Comparison of ENCODE assay signal across 14 cellular contexts in genomic region chr19:38037151-38037611, GRCh38.
DNase-seq lines count a peak whose midpoint lies in the region; ATAC-seq, FAIRE-seq and TF ChIP-seq lines count a peak whose summit lies in the region.
"Had no signal": no experiment of that assay in that cellular context is flagged by ENCODE, and none has a peak within 500 bp of the region (broad histone marks: within the 10 kb centered on the region; RNA-seq: fewer than 3 reads in every experiment).

No MANE protein-coding gene starts in this region.

- no peaks in the 10 kb centered on the region for H3K9me3 ChIP-seq in astrocyte (ENCODE audit: insufficient read depth, low read depth, low read length)
- H3K9me3 ChIP-seq in neuronal stem cell (replicated peaks in 1 of 2; ENCODE audit: control insufficient read depth in 2 of 2, insufficient read depth in 1 of 2, low read depth in 1 of 2, low read length in 2 of 2) = no peaks in the 10 kb centered on the region

- H4K91ac ChIP-seq in neuronal stem cell (ENCODE audit: low read depth, low read length, poor library complexity) = no peak overlapping the region

- peaks cover 7% of the 10 kb centered on the region for H3K36me3 Mint-ChIP-seq in astrocyte (ENCODE audit: low read depth, unreplicated experiment)
- peaks cover 3% of the 10 kb centered on the region for H3K36me3 Mint-ChIP-seq in activated CD4-positive, alpha-beta T cell treated with anti-CD3 and anti-CD28 coated beads for 36 hours (ENCODE audit: low read depth)

- TF ChIP-seq CTCF in astrocyte (IDR thresholded peaks at IDR 0.05; ENCODE audit: insufficient read depth, low read depth, low read length) (no peak), GM20000 (IDR thresholded peaks at IDR 0.05; ENCODE audit: extremely low read depth, missing control alignments) (no peak)

- DNase-seq in NCI-H1092 treated with DMSO at 0.1 percent for 48 hours (lab: John Stamatoyannopoulos, UW) (peak; percentile 14), NCI-H1092 (lab: John Stamatoyannopoulos, UW) (no peak), NCI-H1105 treated with DMSO at 0.1 percent for 48 hours (lab: John Stamatoyannopoulos, UW) (peak; percentile 80), astrocyte (ENCODE audit: low read depth) (no peak), neuronal stem cell (ENCODE audit: low spot score) (no peak), GM20000 (ENCODE audit: low spot score) (no peak)
- DNase-seq in activated CD4-positive, alpha-beta T cell treated with anti-CD3 and anti-CD28 coated beads for 36 hours = no peak
- DNase-seq: activated T-cell treated with anti-CD3 and anti-CD28 coated beads, Interleukin-2, amount 50 U/mL, for 4 hours; DND-41; NCI-H1436 treated with DMSO at 0.1 percent for 48 hours; RPMI8226; stimulated activated naive CD4-positive, alpha-beta T cell treated with Interleukin-2 at 50 U/mL for 16 hours had no signal

- intact Hi-C loops in activated CD4-positive, alpha-beta T cell treated with anti-CD3 and anti-CD28 coated beads for 36 hours (cut with DNase I, micrococcal nuclease) = no loop called here

- H3K9ac ChIP-seq in astrocyte (ENCODE audit: low read length) (peak overlapping the region; percentile 79), neuronal stem cell (ENCODE audit: low read depth, low read length, poor library complexity) (no peak overlapping the region)

- H3K36me3 ChIP-seq in astrocyte (ENCODE audit: insufficient read depth, low read length) (no peaks in the 10 kb centered on the region), neuronal stem cell (replicated peaks in 1 of 2; ENCODE audit: control insufficient read depth in 2 of 2, insufficient read depth in 2 of 2, low read length in 2 of 2) (no peaks in the 10 kb centered on the region)

- WGBS in neuronal stem cell (ENCODE audit: extremely low coverage in 2 of 2, insufficient read length in 2 of 2, insufficient replicate concordance in 1 of 2), 2 donors = no CpG with 5 or more reads among the region's 11 CpGs

- no peak for FAIRE-seq in astrocyte (lab: Jason Lieb, UNC)

- no peaks in the 10 kb centered on the region for H3K27me3 Mint-ChIP-seq in astrocyte (ENCODE audit: low read depth, unreplicated experiment)
- no peaks in the 10 kb centered on the region for H3K27me3 Mint-ChIP-seq in activated CD4-positive, alpha-beta T cell treated with anti-CD3 and anti-CD28 coated beads for 36 hours

- H3K4me3 Mint-ChIP-seq in astrocyte (ENCODE audit: unreplicated experiment) = no peak overlapping the region
- H3K4me3 Mint-ChIP-seq in activated CD4-positive, alpha-beta T cell treated with anti-CD3 and anti-CD28 coated beads for 36 hours = no peak overlapping the region
- H3K4me3 Mint-ChIP-seq: activated T-cell treated with anti-CD3 and anti-CD28 coated beads, Interleukin-2, amount 50 U/mL, for 4 hours had no signal

- peaks cover 34% of the 10 kb centered on the region for H3K79me2 ChIP-seq in astrocyte (ENCODE audit: insufficient read depth, low read length)

- H3K14ac ChIP-seq in neuronal stem cell (ENCODE audit: low read length) = no peak overlapping the region

- no peak overlapping the region for H2AFZ ChIP-seq in astrocyte (ENCODE audit: low read depth, low read length)
- H2AFZ ChIP-seq in neuronal stem cell (ENCODE audit: low read length) = no peak overlapping the region

- H2BK12ac ChIP-seq in neuronal stem cell (ENCODE audit: low read length) = no peak overlapping the region

- H3K4me3 ChIP-seq in astrocyte (ENCODE audit: insufficient read depth, low read depth, low read length) (no peak overlapping the region), neuronal stem cell (ENCODE audit: low read length in 2 of 2) (no peak overlapping the region)

- H3K4me2 ChIP-seq in astrocyte (ENCODE audit: low read length) (no peak overlapping the region), neuronal stem cell (ENCODE audit: insufficient read depth, low read length, poor library complexity, severe bottlenecking) (no peak overlapping the region)

- no peaks in the 10 kb centered on the region for H4K20me1 ChIP-seq in astrocyte (ENCODE audit: insufficient read depth, low read length)

- no peak overlapping the region for H2BK15ac ChIP-seq in neuronal stem cell (ENCODE audit: low read length)

- no peak overlapping the region for H3K4ac ChIP-seq in neuronal stem cell (ENCODE audit: low read length)

- no peak overlapping the region for H2AK5ac ChIP-seq in neuronal stem cell (ENCODE audit: low read depth, low read length)

- H4K8ac ChIP-seq in neuronal stem cell (ENCODE audit: low read depth, low read length) = no peak overlapping the region

- peak overlapping the region; percentile 35 for H3K18ac ChIP-seq in neuronal stem cell (ENCODE audit: low read length)

- H3K4me1 ChIP-seq in astrocyte (ENCODE audit: insufficient read depth, low read length) (peaks cover 46% of the 10 kb centered on the region), neuronal stem cell (ENCODE audit: control insufficient read depth in 2 of 2, insufficient read depth in 1 of 2, low read depth in 1 of 2, low read length in 2 of 2) (peaks cover 5 to 22% of the 10 kb centered on the region in 2 donors)

- H3K4me1 Mint-ChIP-seq in astrocyte (ENCODE audit: low read depth, unreplicated experiment) = peaks cover 20% of the 10 kb centered on the region
- peaks cover 3% of the 10 kb centered on the region for H3K4me1 Mint-ChIP-seq in activated CD4-positive, alpha-beta T cell treated with anti-CD3 and anti-CD28 coated beads for 36 hours

- H2BK5ac ChIP-seq in neuronal stem cell (ENCODE audit: low read length) = no peak overlapping the region

- POLR2A ChIA-PET in activated CD4-positive, alpha-beta T cell treated with anti-CD3 and anti-CD28 coated beads for 36 hours (lab: Charles Lee) = no interaction called here

- H3K9me3 Mint-ChIP-seq in astrocyte (ENCODE audit: unreplicated experiment) = peaks cover 8% of the 10 kb centered on the region
- peaks cover 2% of the 10 kb centered on the region for H3K9me3 Mint-ChIP-seq in activated CD4-positive, alpha-beta T cell treated with anti-CD3 and anti-CD28 coated beads for 36 hours (ENCODE audit: low read depth)

- no peak for ATAC-seq in activated CD4-positive, alpha-beta T cell treated with anti-CD3 and anti-CD28 coated beads for 36 hours
- no peak for ATAC-seq in GM21423 (IDR thresholded peaks at IDR 0.05; ENCODE audit: unreplicated experiment)
- ATAC-seq: activated T-cell treated with anti-CD3 and anti-CD28 coated beads, Interleukin-2, amount 50 U/mL, for 4 hours had no signal

- H3K27me3 ChIP-seq in astrocyte (ENCODE audit: insufficient read depth, low read length) (no peaks in the 10 kb centered on the region), neuronal stem cell (ENCODE audit: control insufficient read depth in 3 of 3, insufficient read depth in 3 of 3, low read depth in 1 of 3, low read length in 3 of 3) (no peaks in the 10 kb centered on the region)

- no peak overlapping the region for H3K23ac ChIP-seq in neuronal stem cell (ENCODE audit: low read depth, low read length, poor library complexity)

- H2BK120ac ChIP-seq in neuronal stem cell (ENCODE audit: low read depth, low read length) = no peak overlapping the region

- CTCF ChIA-PET in activated CD4-positive, alpha-beta T cell treated with anti-CD3 and anti-CD28 coated beads for 36 hours (lab: Charles Lee) = interaction anchor here (0.6 kb wide), 1 partner anchor 696 kb away, joined by 3 read pairs; no protein-coding TSS in a partner anchor

- H3K27ac ChIP-seq in astrocyte (ENCODE audit: low read depth, low read length) (peak overlapping the region; percentile 97), neuronal stem cell (replicated peaks; ENCODE audit: low read length) (no peak overlapping the region)
- H3K27ac ChIP-seq: 22Rv1 had no signal

- H3K27ac Mint-ChIP-seq in astrocyte (ENCODE audit: unreplicated experiment) = no peak overlapping the region
- no peak overlapping the region for H3K27ac Mint-ChIP-seq in activated CD4-positive, alpha-beta T cell treated with anti-CD3 and anti-CD28 coated beads for 36 hours

- peaks cover 2% of the 10 kb centered on the region for H3K79me1 ChIP-seq in neuronal stem cell (ENCODE audit: low read depth, low read length)

Comparison
In these comparisons a context has a peak if more than half of its experiments do, and no peak if none do; other contexts are left out.
1. DNase-seq: peak in NCI-H1092 treated with DMSO at 0.1 percent for 48 hours (single experiment) and NCI-H1105 treated with DMSO at 0.1 percent for 48 hours (single experiment); none in NCI-H1092 (single experiment), astrocyte (single experiment), neuronal stem cell (single experiment), activated CD4-positive, alpha-beta T cell treated with anti-CD3 and anti-CD28 coated beads for 36 hours (single experiment) and GM20000 (single experiment).